In the genomic region with DNA sequence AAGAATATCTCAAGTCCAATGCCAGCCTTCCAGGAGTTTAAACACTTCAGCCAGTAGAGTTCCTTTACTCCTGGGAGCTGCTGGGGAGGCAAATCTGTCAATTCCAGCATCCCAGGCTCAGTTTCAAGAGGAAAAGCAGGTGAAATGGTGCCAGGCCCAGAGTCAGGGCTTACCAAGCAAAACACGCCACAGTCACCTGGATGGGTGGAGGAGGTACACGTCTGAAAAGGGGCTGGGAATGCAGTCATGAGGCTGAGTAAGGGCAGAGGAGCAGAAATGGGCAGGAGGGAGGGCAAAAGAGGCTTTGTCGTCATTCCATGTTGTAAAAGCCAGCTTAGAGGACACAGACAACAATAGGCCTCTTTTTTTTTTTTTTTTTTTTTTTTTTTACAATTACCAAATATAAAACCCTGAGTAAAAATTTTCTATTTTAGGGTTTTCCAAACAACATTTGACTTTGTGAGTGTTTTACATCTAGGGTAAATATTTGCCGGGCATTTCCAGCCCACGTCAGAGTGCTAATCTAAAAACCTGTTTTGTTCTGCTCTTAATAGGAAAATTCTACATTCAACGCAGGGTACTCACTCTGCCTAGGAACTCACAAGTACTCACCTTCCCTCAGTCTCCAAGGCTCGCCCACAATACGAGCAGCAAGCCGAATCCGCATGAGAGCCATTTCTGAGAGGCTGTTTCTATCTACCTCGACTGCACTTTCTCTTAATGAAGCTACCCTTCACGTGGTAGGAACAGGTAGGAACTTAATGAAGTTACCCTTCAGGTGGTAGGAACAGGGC, we compare ENCODE assay signal across 20 cellular contexts. TPM values are rescaled to one million over a fixed set of nuclear protein-coding genes. Genes with fewer than 3 reads are reported as not detected.
DNase-seq lines count a peak whose midpoint lies in the region; ATAC-seq, FAIRE-seq and TF ChIP-seq lines count a peak whose summit lies in the region.
"Had no signal": no experiment of that assay in that cellular context is flagged by ENCODE, and none has a peak within 500 bp of the region (broad histone marks: within the 10 kb centered on the region; RNA-seq: fewer than 3 reads in every experiment).

No MANE protein-coding gene starts in this region.

- no peak overlapping the region for H3K4me2 ChIP-seq in trophoblast cell (ENCODE audit: low read length)

- intact Hi-C loops in body of pancreas (cut with DNase I) = no loop called here
- intact Hi-C loops in esophagus muscularis mucosa (cut with DNase I) = no loop called here

- TF ChIP-seq POLR2A in body of pancreas (IDR thresholded peaks at IDR 0.05) (no peak), esophagus muscularis mucosa (IDR thresholded peaks at IDR 0.05; ENCODE audit: low read depth) (no peak)

- no peak overlapping the region for H4K91ac ChIP-seq in trophoblast cell (ENCODE audit: low read depth, low read length)

- DNase-seq in body of pancreas = peak in 3 of 4 donors; percentile 13 to 25 (median 22)
- peak; percentile 78 for DNase-seq in esophagus muscularis mucosa (ENCODE audit: extremely low spot score)
- DNase-seq in mesothelial cell of epicardium (ENCODE audit: low spot score in 2 of 2, unreplicated experiment in 2 of 2) = no peak
- no peak for DNase-seq in trophoblast cell
- DNase-seq in small intestine = no peak
- no peak for DNase-seq in iPS-NIHi11 (ENCODE audit: low spot score)
- DNase-seq: 8988T; CD4-positive, alpha-beta memory T cell; DMS153; IMR-90 had no signal

- no peaks in the 10 kb centered on the region for H3K79me1 ChIP-seq in trophoblast cell (ENCODE audit: low read length)

- no peaks in the 10 kb centered on the region for H3K27me3 Mint-ChIP-seq in mesothelial cell of epicardium (ENCODE audit: low read depth)
- H3K27me3 Mint-ChIP-seq: CD4-positive, alpha-beta memory T cell had no signal

- TF ChIP-seq EP300 in esophagus muscularis mucosa (IDR thresholded peaks at IDR 0.05) = no peak

- no peak overlapping the region for H2BK5ac ChIP-seq in trophoblast cell (ENCODE audit: low read depth, low read length, poor library complexity)

- H3K27ac ChIP-seq in body of pancreas (no peak overlapping the region), esophagus muscularis mucosa (replicated peaks in 1 of 4) (no peak overlapping the region), trophoblast cell (ENCODE audit: low read depth, low read length) (no peak overlapping the region), small intestine (ENCODE audit: low read depth in 1 of 2, low read length in 1 of 2) (no peak overlapping the region)
- H3K27ac ChIP-seq: BLaER1 had no signal

- no peak overlapping the region for H3K4me3 Mint-ChIP-seq in mesothelial cell of epicardium
- H3K4me3 Mint-ChIP-seq: CD14-positive monocyte; CD4-positive, alpha-beta memory T cell had no signal

- peaks cover 23% of the 10 kb centered on the region for H3K4me1 Mint-ChIP-seq in mesothelial cell of epicardium
- H3K4me1 Mint-ChIP-seq: CD14-positive monocyte had no signal

- no peak overlapping the region for H3K14ac ChIP-seq in trophoblast cell (ENCODE audit: low read length)

- FAIRE-seq in small intestine (lab: Jason Lieb, UNC) = no peak
- FAIRE-seq: G401.6, GM12891, HTR-8/SVneo, K562 had no signal

- H3K4me1 ChIP-seq in body of pancreas = peaks cover 9% of the 10 kb centered on the region
- peaks cover 0 to 26% (median 9%) of the 10 kb centered on the region in 4 donors for H3K4me1 ChIP-seq in esophagus muscularis mucosa
- H3K4me1 ChIP-seq in trophoblast cell (ENCODE audit: control insufficient read depth in 1 of 2, insufficient read depth in 2 of 2, low read length in 2 of 2) = peaks cover 2 to 8% of the 10 kb centered on the region in 2 experiments
- no peaks in the 10 kb centered on the region for H3K4me1 ChIP-seq in small intestine (ENCODE audit: control insufficient read depth in 2 of 2, insufficient read depth in 1 of 2, low read depth in 1 of 2, low read length in 1 of 2)
- H3K4me1 ChIP-seq: HAP-1 had no signal

- no peak overlapping the region for H3K9ac ChIP-seq in trophoblast cell (ENCODE audit: low read length)
- H3K9ac ChIP-seq: BLaER1 had no signal

- no peaks in the 10 kb centered on the region for H3K79me2 ChIP-seq in trophoblast cell (ENCODE audit: control insufficient read depth, insufficient read depth, low read length, poor library complexity)

- no peak for TF ChIP-seq CTCF in body of pancreas (IDR thresholded peaks at IDR 0.05)
- TF ChIP-seq CTCF in esophagus muscularis mucosa (IDR thresholded peaks at IDR 0.05) = no peak
- TF ChIP-seq CTCF in mesothelial cell of epicardium (IDR thresholded peaks at IDR 0.05; ENCODE audit: unreplicated experiment) = no peak

- H3K9me3 Mint-ChIP-seq in mesothelial cell of epicardium = no peaks in the 10 kb centered on the region

- no peak overlapping the region for H3K4ac ChIP-seq in trophoblast cell (ENCODE audit: low read depth, low read length)

- H2AK5ac ChIP-seq in trophoblast cell (ENCODE audit: low read length) = no peak overlapping the region

- H4K12ac ChIP-seq in trophoblast cell (ENCODE audit: low read depth, low read length) = no peak overlapping the region

- no peaks in the 10 kb centered on the region for H3K9me3 ChIP-seq in body of pancreas
- no peaks in the 10 kb centered on the region for H3K9me3 ChIP-seq in esophagus muscularis mucosa
- H3K9me3 ChIP-seq in trophoblast cell (ENCODE audit: insufficient read depth, low read depth, low read length) = no peaks in the 10 kb centered on the region
- no peaks in the 10 kb centered on the region for H3K9me3 ChIP-seq in small intestine (ENCODE audit: control insufficient read depth, low read depth)
- H3K9me3 ChIP-seq: BLaER1, HAP-1 had no signal

- no peaks in the 10 kb centered on the region for H3K36me3 ChIP-seq in body of pancreas (replicated peaks in 1 of 2; ENCODE audit: insufficient read depth in 1 of 2, low read depth in 2 of 2)
- no peaks in the 10 kb centered on the region for H3K36me3 ChIP-seq in esophagus muscularis mucosa
- H3K36me3 ChIP-seq in trophoblast cell (ENCODE audit: control insufficient read depth in 1 of 2, insufficient read depth in 2 of 2, low read length in 2 of 2) = no peaks in the 10 kb centered on the region
- H3K36me3 ChIP-seq in small intestine (ENCODE audit: control insufficient read depth in 2 of 2, insufficient read depth in 2 of 2, low read length in 2 of 2) = no peaks in the 10 kb centered on the region
- H3K36me3 ChIP-seq: BLaER1, HAP-1 had no signal

- no peak overlapping the region for H2BK120ac ChIP-seq in trophoblast cell (ENCODE audit: insufficient read depth, low read length, poor library complexity)

- H3K4me3 ChIP-seq in body of pancreas = no peak overlapping the region
- no peak overlapping the region for H3K4me3 ChIP-seq in esophagus muscularis mucosa
- no peak overlapping the region for H3K4me3 ChIP-seq in trophoblast cell (ENCODE audit: low read depth, low read length)
- H3K4me3 ChIP-seq in small intestine (ENCODE audit: low read depth in 1 of 2, low read length in 2 of 2) = no peak overlapping the region
- H3K4me3 ChIP-seq: BLaER1, HAP-1, K562 had no signal

- H3K18ac ChIP-seq in trophoblast cell (ENCODE audit: low read length) = no peak overlapping the region

- H3K36me3 Mint-ChIP-seq in mesothelial cell of epicardium = no peaks in the 10 kb centered on the region
- H3K36me3 Mint-ChIP-seq: CD14-positive monocyte; CD4-positive, alpha-beta memory T cell had no signal

- 38 to 52% methylated on average over 12 of the region's 12 CpGs for WGBS in body of pancreas, 2 donors
- 89% methylated on average over 12 of the region's 12 CpGs for WGBS in esophagus muscularis mucosa
- no CpG with 5 or more reads among the region's 12 CpGs for WGBS in trophoblast cell (ENCODE audit: extremely low coverage, insufficient coverage, insufficient read length)
- 68 to 81% (median 69%) methylated on average over 12 of the region's 12 CpGs for WGBS in small intestine, 3 donors

- no peak overlapping the region for H2AFZ ChIP-seq in trophoblast cell (ENCODE audit: insufficient read depth, low read length, poor library complexity)

- ATAC-seq in body of pancreas (peak; percentile 35), GM18861 (IDR thresholded peaks at IDR 0.05; ENCODE audit: unreplicated experiment) (no peak), GM18873 (IDR thresholded peaks at IDR 0.05; ENCODE audit: low FRiP score, unreplicated experiment) (no peak)
- ATAC-seq: K562 had no signal

- no peaks in the 10 kb centered on the region for H3K27me3 ChIP-seq in body of pancreas
- peaks cover 0 to 11% (median 0%) of the 10 kb centered on the region in 4 donors for H3K27me3 ChIP-seq in esophagus muscularis mucosa
- H3K27me3 ChIP-seq in trophoblast cell (ENCODE audit: insufficient read depth, low read length) = no peaks in the 10 kb centered on the region
- no peaks in the 10 kb centered on the region for H3K27me3 ChIP-seq in small intestine (ENCODE audit: control insufficient read depth in 2 of 2, insufficient read depth in 2 of 2, low read length in 2 of 2)
- H3K27me3 ChIP-seq: BLaER1 had no signal

- no peak overlapping the region for H2BK12ac ChIP-seq in trophoblast cell (ENCODE audit: low read length)

- no peak overlapping the region for H4K8ac ChIP-seq in trophoblast cell (ENCODE audit: low read depth, low read length)

- H3K27ac Mint-ChIP-seq in mesothelial cell of epicardium = peak overlapping the region; percentile 14
- H3K27ac Mint-ChIP-seq: CD4-positive, alpha-beta memory T cell had no signal

- H3K23ac ChIP-seq in trophoblast cell (ENCODE audit: low read length) = peak overlapping the region; percentile 79

RNA-seq across cellular contexts. Expression of a gene that starts 21.2 kb away (rescaled TPM):
- total RNA-seq in body of pancreas (1 to 10 TPM; 4.2 to 6.9 TPM), esophagus muscularis mucosa (10 to 100 TPM; 44.0 to 73.4 (median 64.5) TPM), mesothelial cell of epicardium (38.7 to 42.4 TPM (median 40.8 TPM) in 3 replicates)
- polyA plus RNA-seq in trophoblast cell (2013) = 3.8 and 3.9 TPM in 2 replicates
- 1 to 10 TPM in 1 of 3 donors, under 1 TPM in 2; 0.22 to 7.4 (median 0.27) TPM for polyA plus RNA-seq in small intestine
- total RNA-seq: A673; CD4-positive, alpha-beta memory T cell had no signal
- polyA plus RNA-seq: CD14-positive monocyte; CD4-positive, alpha-beta memory T cell; K562 had no signal

Comparison
In these comparisons a context has a peak if more than half of its experiments do, and no peak if none do; other contexts are left out.
1. DNase-seq: peak in body of pancreas (3 of 4) and esophagus muscularis mucosa (single experiment); none in mesothelial cell of epicardium (0 of 2), trophoblast cell (0 of 2), small intestine (single experiment) and iPS-NIHi11 (single experiment).